In the genomic region with DNA sequence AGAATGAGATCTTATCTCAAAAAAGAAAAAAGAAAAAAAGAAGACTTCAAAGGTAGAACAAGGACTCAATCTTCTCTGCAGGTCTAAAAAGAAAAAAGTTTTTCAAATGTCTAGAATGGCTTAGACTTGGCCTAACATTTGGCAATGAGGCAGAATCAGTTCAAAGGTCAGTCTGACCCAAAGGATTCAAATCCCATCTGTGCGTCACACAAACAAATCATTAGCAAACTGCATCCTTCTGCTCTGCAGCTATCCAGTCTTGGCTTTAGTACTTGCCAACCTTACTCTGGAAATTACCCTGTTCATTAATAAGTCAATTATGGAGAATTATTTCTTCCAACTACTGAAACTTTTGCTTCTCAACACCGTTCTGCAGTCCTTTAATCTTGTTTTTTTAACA, we compare ENCODE assay signal across 2 cellular contexts.
TF ChIP-seq lines count a peak whose summit lies in the region.

No MANE protein-coding gene starts in this region.

TF ChIP-seq in A549, 52 proteins besides CTCF, POLR2A, EP300 and RAD21 (continued from another document):
- TF ChIP-seq PHF8 (IDR thresholded peaks at IDR 0.05; ENCODE audit: borderline replicate concordance, low read depth) (no peak), MAFK (IDR thresholded peaks at IDR 0.05; ENCODE audit: partially characterized antibody) (no peak), NFE2L2 (conservative IDR thresholded peaks at IDR 0.05; ENCODE audit: low read length) (no peak), HDAC2 (IDR thresholded peaks at IDR 0.05) (no peak), MAZ (IDR thresholded peaks at IDR 0.05; ENCODE audit: borderline replicate concordance, low read depth, low read length) (no peak), TP53 (CRISPR knock-in tag; IDR thresholded peaks at IDR 0.05) (no peak), ELK1 (IDR thresholded peaks at IDR 0.05; ENCODE audit: low read depth, low read length) (no peak), HOXB13 (CRISPR knock-in tag; IDR thresholded peaks at IDR 0.05; ENCODE audit: low read depth) (no peak), HEYL (CRISPR knock-in tag; IDR thresholded peaks at IDR 0.05) (no peak), JUN (IDR thresholded peaks at IDR 0.05) (no peak), ESRRA (IDR thresholded peaks at IDR 0.05; ENCODE audit: borderline replicate concordance, low read length) (no peak), FOSL2 (IDR thresholded peaks at IDR 0.05) (no peak), FOSL2 (CRISPR knock-in tag; IDR thresholded peaks at IDR 0.05) (no peak), KDM5A (IDR thresholded peaks at IDR 0.05) (no peak)
- TF ChIP-seq, protein P1, sequence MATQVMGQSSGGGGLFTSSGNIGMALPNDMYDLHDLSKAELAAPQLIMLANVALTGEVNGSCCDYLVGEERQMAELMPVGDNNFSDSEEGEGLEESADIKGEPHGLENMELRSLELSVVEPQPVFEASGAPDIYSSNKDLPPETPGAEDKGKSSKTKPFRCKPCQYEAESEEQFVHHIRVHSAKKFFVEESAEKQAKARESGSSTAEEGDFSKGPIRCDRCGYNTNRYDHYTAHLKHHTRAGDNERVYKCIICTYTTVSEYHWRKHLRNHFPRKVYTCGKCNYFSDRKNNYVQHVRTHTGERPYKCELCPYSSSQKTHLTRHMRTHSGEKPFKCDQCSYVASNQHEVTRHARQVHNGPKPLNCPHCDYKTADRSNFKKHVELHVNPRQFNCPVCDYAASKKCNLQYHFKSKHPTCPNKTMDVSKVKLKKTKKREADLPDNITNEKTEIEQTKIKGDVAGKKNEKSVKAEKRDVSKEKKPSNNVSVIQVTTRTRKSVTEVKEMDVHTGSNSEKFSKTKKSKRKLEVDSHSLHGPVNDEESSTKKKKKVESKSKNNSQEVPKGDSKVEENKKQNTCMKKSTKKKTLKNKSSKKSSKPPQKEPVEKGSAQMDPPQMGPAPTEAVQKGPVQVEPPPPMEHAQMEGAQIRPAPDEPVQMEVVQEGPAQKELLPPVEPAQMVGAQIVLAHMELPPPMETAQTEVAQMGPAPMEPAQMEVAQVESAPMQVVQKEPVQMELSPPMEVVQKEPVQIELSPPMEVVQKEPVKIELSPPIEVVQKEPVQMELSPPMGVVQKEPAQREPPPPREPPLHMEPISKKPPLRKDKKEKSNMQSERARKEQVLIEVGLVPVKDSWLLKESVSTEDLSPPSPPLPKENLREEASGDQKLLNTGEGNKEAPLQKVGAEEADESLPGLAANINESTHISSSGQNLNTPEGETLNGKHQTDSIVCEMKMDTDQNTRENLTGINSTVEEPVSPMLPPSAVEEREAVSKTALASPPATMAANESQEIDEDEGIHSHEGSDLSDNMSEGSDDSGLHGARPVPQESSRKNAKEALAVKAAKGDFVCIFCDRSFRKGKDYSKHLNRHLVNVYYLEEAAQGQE (IDR thresholded peaks at IDR 0.05), result no peak
- TF ChIP-seq, protein P2, sequence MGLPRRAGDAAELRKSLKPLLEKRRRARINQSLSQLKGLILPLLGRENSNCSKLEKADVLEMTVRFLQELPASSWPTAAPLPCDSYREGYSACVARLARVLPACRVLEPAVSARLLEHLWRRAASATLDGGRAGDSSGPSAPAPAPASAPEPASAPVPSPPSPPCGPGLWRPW (IDR thresholded peaks at IDR 0.05), result no peak
- TF ChIP-seq, protein P3, sequence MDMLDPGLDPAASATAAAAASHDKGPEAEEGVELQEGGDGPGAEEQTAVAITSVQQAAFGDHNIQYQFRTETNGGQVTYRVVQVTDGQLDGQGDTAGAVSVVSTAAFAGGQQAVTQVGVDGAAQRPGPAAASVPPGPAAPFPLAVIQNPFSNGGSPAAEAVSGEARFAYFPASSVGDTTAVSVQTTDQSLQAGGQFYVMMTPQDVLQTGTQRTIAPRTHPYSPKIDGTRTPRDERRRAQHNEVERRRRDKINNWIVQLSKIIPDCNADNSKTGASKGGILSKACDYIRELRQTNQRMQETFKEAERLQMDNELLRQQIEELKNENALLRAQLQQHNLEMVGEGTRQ (IDR thresholded peaks at IDR 0.05), result no peak
- TF ChIP-seq, protein P4, sequence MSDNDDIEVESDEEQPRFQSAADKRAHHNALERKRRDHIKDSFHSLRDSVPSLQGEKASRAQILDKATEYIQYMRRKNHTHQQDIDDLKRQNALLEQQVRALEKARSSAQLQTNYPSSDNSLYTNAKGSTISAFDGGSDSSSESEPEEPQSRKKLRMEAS (IDR thresholded peaks at IDR 0.05), result no peak

TF ChIP-seq in IMR-90, 13 proteins besides CTCF, POLR2A, EP300 and RAD21 (continued from another document):
- TF ChIP-seq RFX5 (IDR thresholded peaks at IDR 0.05; ENCODE audit: low read depth, low read length), result no peak
- TF ChIP-seq CHD1 (IDR thresholded peaks at IDR 0.05; ENCODE audit: low read depth, low read length), result no peak
- TF ChIP-seq RCOR1 (IDR thresholded peaks at IDR 0.05; ENCODE audit: insufficient replicate concordance, low read length), result no peak
- TF ChIP-seq, protein P3 (IDR thresholded peaks at IDR 0.05; ENCODE audit: low read depth, low read length), result no peak
- TF ChIP-seq FOS (IDR thresholded peaks at IDR 0.05; ENCODE audit: low read depth, low read length), result no peak
- no peak for TF ChIP-seq MAFK (IDR thresholded peaks at IDR 0.05; ENCODE audit: low read depth, low read length)
